Comparison of ENCODE assay signal across 20 cellular contexts in the genomic region with DNA sequence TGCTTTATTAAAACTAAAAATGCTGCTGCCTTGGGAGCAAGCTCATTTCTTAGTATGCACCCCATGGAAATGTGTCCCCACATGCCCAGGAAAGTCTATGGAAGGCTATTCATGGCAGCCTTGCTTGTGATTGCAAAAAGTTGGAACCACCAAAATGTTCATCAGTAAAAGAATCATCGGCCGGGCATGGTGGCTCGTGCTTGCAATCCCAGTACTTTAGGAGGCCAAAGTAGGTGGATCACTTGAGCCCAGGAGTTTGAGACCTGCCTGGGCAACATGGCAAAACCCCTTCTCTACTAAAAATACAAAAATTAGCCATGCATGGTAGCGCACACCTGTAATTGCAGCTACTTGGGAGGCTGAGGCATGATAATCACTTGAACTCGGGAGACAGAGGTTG.
"Had no signal": no experiment of that assay in that cellular context is flagged by ENCODE, and none has a peak within 500 bp of the region (broad histone marks: within the 10 kb centered on the region; RNA-seq: fewer than 3 reads in every experiment).

No MANE protein-coding gene starts in this region.

- ATAC-seq: activated CD8-positive, alpha-beta T cell treated with anti-CD3 and anti-CD28 coated beads for 36 hours; activated T-cell treated with anti-CD3 and anti-CD28 coated beads, Interleukin-2, amount 50 U/mL, for 4 hours; body of pancreas; naive thymus-derived CD8-positive, alpha-beta T cell; stimulated activated naive CD8-positive, alpha-beta T cell treated with anti-CD3 and anti-CD28 coated beads, Interleukin-15, Interleukin-2, amounts not matched to agents 100 U/mL and 50 U/mL, for 24 hours had no signal

- H3K9me3 Mint-ChIP-seq: activated CD8-positive, alpha-beta T cell treated with anti-CD3 and anti-CD28 coated beads for 36 hours; activated naive CD4-positive, alpha-beta T cell treated with anti-CD3 and anti-CD28 coated beads for 36 hours; activated T-cell treated with anti-CD3 and anti-CD28 coated beads, Interleukin-2, amount 50 U/mL, for 4 hours had no signal

- H3K9me3 ChIP-seq: body of pancreas, colonic mucosa, esophagus muscularis mucosa, heart right ventricle, prostate gland, right atrium auricular region, suprapubic skin, transverse colon had no signal

- H3K27ac Mint-ChIP-seq: activated CD8-positive, alpha-beta T cell treated with anti-CD3 and anti-CD28 coated beads for 36 hours; activated naive CD4-positive, alpha-beta T cell treated with anti-CD3 and anti-CD28 coated beads for 36 hours; memory B cell; naive thymus-derived CD8-positive, alpha-beta T cell had no signal

- H3K36me3 Mint-ChIP-seq: memory B cell; naive thymus-derived CD8-positive, alpha-beta T cell had no signal

- H3K4me1 ChIP-seq: colonic mucosa, prostate gland had no signal

- H3K27me3 ChIP-seq: body of pancreas, right atrium auricular region had no signal

- H3K27ac ChIP-seq: body of pancreas, colonic mucosa, heart right ventricle, prostate gland, right atrium auricular region, suprapubic skin had no signal

- H3K4me3 Mint-ChIP-seq: activated CD8-positive, alpha-beta T cell treated with anti-CD3 and anti-CD28 coated beads for 36 hours; activated naive CD4-positive, alpha-beta T cell treated with anti-CD3 and anti-CD28 coated beads for 36 hours; activated T-cell treated with anti-CD3 and anti-CD28 coated beads, Interleukin-2, amount 50 U/mL, for 4 hours had no signal

- H3K4me3 ChIP-seq: body of pancreas, colonic mucosa, prostate gland, transverse colon had no signal

- DNase-seq: activated CD4-positive, alpha-beta T cell treated with anti-CD3 and anti-CD28 coated beads for 48 hours; activated CD8-positive, alpha-beta memory T cell treated with anti-CD3 and anti-CD28 coated beads, Interleukin-2, amount 50 U/mL, for 4 hours; activated CD8-positive, alpha-beta T cell treated with anti-CD3 and anti-CD28 coated beads for 36 hours; activated naive CD4-positive, alpha-beta T cell treated with anti-CD3 and anti-CD28 coated beads for 36 hours; activated T-cell treated with anti-CD3 and anti-CD28 coated beads, Interleukin-2, amount 50 U/mL, for 4 hours; body of pancreas; central memory CD4-positive, alpha-beta T cell; colonic mucosa; heart right ventricle; naive thymus-derived CD8-positive, alpha-beta T cell; stimulated activated CD4-positive, alpha-beta T cell treated with anti-CD3 and anti-CD28 coated beads, Interleukin-2, amount 100 ng/mL, for 24 hours; stimulated activated naive CD8-positive, alpha-beta T cell treated with anti-CD3 and anti-CD28 coated beads, Interleukin-15, Interleukin-2, amounts not matched to agents 100 U/mL and 50 U/mL, for 24 hours; SW 1271; T-helper 2 cell; transverse colon had no signal

- H3K36me3 ChIP-seq: colonic mucosa, esophagus muscularis mucosa, heart right ventricle, prostate gland, right atrium auricular region, suprapubic skin, transverse colon had no signal

- H3K4me1 Mint-ChIP-seq: memory B cell had no signal
